8 cellular contexts compared by ENCODE assay signal in the genomic region with DNA sequence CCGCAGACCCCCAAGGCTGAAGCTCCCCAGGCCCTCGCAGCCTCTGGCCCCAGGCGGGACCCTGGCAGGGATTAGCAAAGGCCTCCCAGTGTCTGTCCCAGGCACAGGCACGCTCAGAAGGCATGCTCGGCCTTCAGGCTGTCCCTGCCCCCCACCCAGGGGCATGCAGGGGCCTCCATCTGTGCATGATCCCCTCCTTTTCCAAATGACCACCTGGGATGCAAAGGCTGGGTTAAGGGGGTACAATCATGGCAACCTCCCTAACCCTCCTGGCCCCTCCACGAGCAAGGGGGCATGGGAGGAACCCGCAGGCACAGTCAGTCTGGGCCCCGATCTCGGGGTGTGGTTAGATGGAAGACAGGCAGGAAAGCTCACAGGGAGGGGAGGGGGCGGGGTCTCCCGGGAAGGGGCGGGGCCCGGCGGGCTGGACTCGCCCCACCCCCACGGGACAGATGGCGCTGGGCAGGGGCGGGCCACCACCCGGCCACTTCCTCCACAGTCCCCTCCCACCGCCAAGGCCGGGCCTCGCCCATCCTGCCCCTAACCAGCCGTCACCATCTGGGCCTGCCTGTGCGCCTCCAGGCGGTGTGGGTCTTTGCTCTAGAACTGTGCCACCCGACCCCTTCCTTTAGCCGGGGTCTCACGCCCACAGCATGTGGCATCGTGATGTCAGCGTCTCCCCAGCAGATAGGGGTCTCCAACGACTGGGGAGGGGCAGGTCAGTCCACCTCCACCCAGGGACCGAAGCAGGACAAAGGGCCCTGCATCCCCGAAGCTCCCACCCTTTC. TPM values are rescaled to one million over a fixed set of nuclear protein-coding genes. Genes with fewer than 3 reads are reported as not detected.
DNase-seq lines count a peak whose midpoint lies in the region; ATAC-seq and TF ChIP-seq lines count a peak whose summit lies in the region.

No MANE protein-coding gene starts in this region.

- no peaks in the 10 kb centered on the region for H3K36me3 Mint-ChIP-seq in nephron progenitor cell (ENCODE audit: low read depth)

- H3K36me3 ChIP-seq in Panc1 (ENCODE audit: control insufficient read depth, insufficient read depth, low read length) (no peaks in the 10 kb centered on the region), subcutaneous abdominal adipose tissue (ENCODE audit: control insufficient read depth in 5 of 5, insufficient read depth in 5 of 5, low read length in 5 of 5) (no peaks in the 10 kb centered on the region)

- in situ Hi-C loops in Panc1 (cut with HindIII; ENCODE audit: low pct_unique_long_range_greater_than_20kb, low sequenced_read_pairs): no loop called here

- H3K9me3 ChIP-seq in Panc1 (ENCODE audit: control insufficient read depth, insufficient read depth, low read depth, low read length) (no peaks in the 10 kb centered on the region), subcutaneous abdominal adipose tissue (ENCODE audit: control insufficient read depth in 5 of 5, low read length in 5 of 5) (no peaks in the 10 kb centered on the region)

- H3K27me3 Mint-ChIP-seq in nephron progenitor cell (ENCODE audit: low read depth, poor library complexity): peaks cover 19% of the 10 kb centered on the region

- intact Hi-C loops in Panc1 (cut with micrococcal nuclease; ENCODE audit: unreplicated experiment): no loop called here

- DNase-seq in Panc1 (ENCODE audit: low read depth, low spot score) (no peak), fibroblast of mammary gland (ENCODE audit: low read depth) (peak; percentile 65), nephron progenitor cell (peak; percentile 87), NCI-H2227 (lab: John Stamatoyannopoulos, UW; ENCODE audit: unreplicated experiment) (no peak)
- DNase-seq in activated T-helper 1 cell treated with anti-CD3 and anti-CD28 coated beads, Interleukin-2, amount 50 U/mL, for 16 hours (ENCODE audit: low read depth in 1 of 2, low spot score in 1 of 2): peak; percentile 67

- H3K4me1 ChIP-seq in Panc1 (ENCODE audit: control insufficient read depth, insufficient read depth, low read length) (peaks cover 48% of the 10 kb centered on the region), subcutaneous abdominal adipose tissue (ENCODE audit: control insufficient read depth in 5 of 5, insufficient read depth in 5 of 5, low read length in 5 of 5) (peaks cover 0 to 69% (median 57%) of the 10 kb centered on the region in 5 donors)

- ATAC-seq in GM18502 (IDR thresholded peaks at IDR 0.05; ENCODE audit: poor library complexity, unreplicated experiment) (peak; percentile 58), HG03135 (IDR thresholded peaks at IDR 0.05; ENCODE audit: unreplicated experiment) (peak; percentile 49), Panc1 (peak; percentile 76)

- H3K27me3 ChIP-seq in Panc1 (ENCODE audit: control insufficient read depth, insufficient read depth, low read length) (no peaks in the 10 kb centered on the region), subcutaneous abdominal adipose tissue (ENCODE audit: control insufficient read depth in 5 of 5, insufficient read depth in 4 of 5, low read length in 5 of 5) (peaks cover 0 to 16% (median 10%) of the 10 kb centered on the region in 5 donors)

- CTCF ChIA-PET in Panc1 (lab: Charles Lee): interaction anchor here (0.6 kb wide), 4 partner anchors 18 to 319 kb away, joined by 3 read pairs; no protein-coding TSS in a partner anchor

- peak overlapping the region; percentile 27 to 48 for H3K4me3 ChIP-seq in Panc1 (ENCODE audit: low read depth in 2 of 2, low read length in 2 of 2)
- no peak overlapping the region for H3K4me3 ChIP-seq in fibroblast of mammary gland (ENCODE audit: control insufficient read depth, low read depth, low read length)
- peak overlapping the region; percentile 45 to 68 (median 62) for H3K4me3 ChIP-seq in subcutaneous abdominal adipose tissue (ENCODE audit: low read depth in 1 of 5, low read length in 5 of 5)

- H3K4me3 Mint-ChIP-seq in nephron progenitor cell: peak overlapping the region; percentile 34

- peak overlapping the region; percentile 92 for H3K27ac ChIP-seq in Panc1 (ENCODE audit: low read length)
- H3K27ac ChIP-seq in subcutaneous abdominal adipose tissue (ENCODE audit: low read depth, low read length): peak overlapping the region; percentile 65

- POLR2A ChIA-PET in Panc1 (lab: Charles Lee): interaction anchor here (0.6 kb wide), 1 partner anchor 128 kb away, joined by 3 read pairs; no protein-coding TSS in a partner anchor

- peak overlapping the region in 4 of 5 donors; percentile 26 to 73 (median 66) for H3K9ac ChIP-seq in subcutaneous abdominal adipose tissue (ENCODE audit: low read length in 5 of 5)

- BruUV-seq in Panc1 (replicated peaks; lab: Mats Ljungman, UMichigan): no TSS peak

- TF ChIP-seq CTCF in Panc1 (IDR thresholded peaks at IDR 0.05): no peak
- TF ChIP-seq CTCF in fibroblast of mammary gland (conservative IDR thresholded peaks at IDR 0.05; ENCODE audit: control insufficient read depth, insufficient read depth, low read depth, low read length): no peak
- TF ChIP-seq CTCF in nephron progenitor cell (IDR thresholded peaks at IDR 0.05): no peak

- H3K9me3 Mint-ChIP-seq in nephron progenitor cell: no peaks in the 10 kb centered on the region

- H3K4me1 Mint-ChIP-seq in nephron progenitor cell: peaks cover 46% of the 10 kb centered on the region

- no peak overlapping the region for H3K27ac Mint-ChIP-seq in nephron progenitor cell

RNA-seq across cellular contexts. Expression of a gene that starts 7.0 kb away (rescaled TPM):
- 52.1 TPM for total RNA-seq in Panc1 (2021; ENCODE audit: unreplicated experiment)
- polyA plus RNA-seq in Panc1 (2012; ENCODE audit: insufficient read length): 66.2 TPM

RNA-seq across cellular contexts. Expression of a gene that starts 8.1 kb away (rescaled TPM):
- 79.3 TPM for total RNA-seq in Panc1 (2021; ENCODE audit: unreplicated experiment)
- 74.5 TPM for polyA plus RNA-seq in Panc1 (2012; ENCODE audit: insufficient read length)

RNA-seq across cellular contexts. Expression of a gene that starts 30.1 kb away (rescaled TPM):
- total RNA-seq in Panc1 (2021; ENCODE audit: unreplicated experiment): 57.1 TPM
- 92.3 TPM for polyA plus RNA-seq in Panc1 (2012; ENCODE audit: insufficient read length)

RNA-seq across cellular contexts. Expression of a gene that starts 43.2 kb away (rescaled TPM):
- 67.7 TPM for total RNA-seq in Panc1 (2021; ENCODE audit: unreplicated experiment)
- polyA plus RNA-seq in Panc1 (2012; ENCODE audit: insufficient read length): 30.0 TPM

RNA-seq across cellular contexts. Expression of a gene that starts 50.0 kb away (rescaled TPM):
- total RNA-seq in Panc1 (2021; ENCODE audit: unreplicated experiment): 8.9 TPM
- polyA plus RNA-seq in Panc1 (2012; ENCODE audit: insufficient read length): 8.5 TPM

Comparison
In these comparisons a context has a peak if more than half of its experiments do, and no peak if none do; other contexts are left out.
1. DNase-seq: peak in activated T-helper 1 cell treated with anti-CD3 and anti-CD28 coated beads, Interleukin-2, amount 50 U/mL, for 16 hours (2 of 2), fibroblast of mammary gland (single experiment) and nephron progenitor cell (single experiment); none in Panc1 (single experiment) and NCI-H2227 (single experiment).
2. Peak in every context shown above with its lines, with median percentiles within 50 percentile points of each other: ATAC-seq.